9 cellular contexts compared by ENCODE assay signal in genomic region chr17:8185580-8186445, GRCh38. TPM values are rescaled to one million over a fixed set of nuclear protein-coding genes. Genes with fewer than 3 reads are reported as not detected.
A peak's percentile ranks its signal among the peaks of the same experiment; 100 is the strongest.
DNase-seq lines count a peak whose midpoint lies in the region; ATAC-seq and TF ChIP-seq lines count a peak whose summit lies in the region.
"Had no signal": no experiment of that assay in that cellular context is flagged by ENCODE, and none has a peak within 500 bp of the region (broad histone marks: within the 10 kb centered on the region; RNA-seq: fewer than 3 reads in every experiment).

No MANE protein-coding gene starts in this region.

- ATAC-seq in HG03135 (IDR thresholded peaks at IDR 0.05; ENCODE audit: unreplicated experiment) (peak; percentile 21), GM18861 (IDR thresholded peaks at IDR 0.05; ENCODE audit: unreplicated experiment) (no peak)

- H3K79me2 ChIP-seq in OCI-LY7 (ENCODE audit: insufficient read depth, low read depth, low read length), result peaks cover 11% of the 10 kb centered on the region; the same call in 1 of the 2 replicates

- TF ChIP-seq POLR2A in esophagus squamous epithelium (IDR thresholded peaks at IDR 0.05), result no peak

- peaks cover 26% of the 10 kb centered on the region for H3K36me3 Mint-ChIP-seq in Calu3 (ENCODE audit: insufficient read depth, unreplicated experiment)
- H3K36me3 Mint-ChIP-seq: activated naive CD8-positive, alpha-beta T cell had no signal

- BruUV-seq in Calu3 (replicated peaks; lab: Mats Ljungman, UMichigan) (no TSS peak), OCI-LY7 (replicated peaks; lab: Mats Ljungman, UMichigan) (no TSS peak)

- H2AFZ ChIP-seq in OCI-LY7 (ENCODE audit: low read length), result peak overlapping the region; percentile 75; the same call in 1 of the 2 replicates

- H4K20me1 ChIP-seq in OCI-LY7 (ENCODE audit: insufficient read depth, low read length), result peaks cover 6% of the 10 kb centered on the region; the same call in 1 of the 2 replicates

- H3K27me3 ChIP-seq in esophagus squamous epithelium (no peaks in the 10 kb centered on the region), muscle layer of duodenum (ENCODE audit: low read depth, low read length) (no peaks in the 10 kb centered on the region)

- POLR2A ChIA-PET in OCI-LY7 (lab: Charles Lee), result interaction anchor here (0.6 to 1.4 kb wide), 3 partner anchors 12 to 29 kb away, joined by 4 to 6 read pairs (median 4); no protein-coding TSS in a partner anchor

- TF ChIP-seq CTCF in Calu3 (IDR thresholded peaks at IDR 0.05; ENCODE audit: unreplicated experiment) (no peak), OCI-LY7 (conservative IDR thresholded peaks at IDR 0.05; ENCODE audit: low read length) (no peak), esophagus squamous epithelium (IDR thresholded peaks at IDR 0.05) (no peak)

- H3K4me3 ChIP-seq in OCI-LY7 (ENCODE audit: low read depth, low read length, poor library complexity, severe bottlenecking), result peak overlapping the region; percentile 83
- peak overlapping the region; percentile 56 to 97 (median 86) for H3K4me3 ChIP-seq in esophagus squamous epithelium
- peak overlapping the region; percentile 92 to 95 for H3K4me3 ChIP-seq in muscle layer of duodenum (ENCODE audit: low read depth in 1 of 2, low read length in 2 of 2)

- peaks cover 7% of the 10 kb centered on the region for H3K4me1 Mint-ChIP-seq in Calu3 (ENCODE audit: low read depth, unreplicated experiment)

- intact Hi-C loops in Calu3 (cut with micrococcal nuclease; ENCODE audit: unreplicated experiment), result loop anchor here (2.0 to 5.0 kb wide), 2 partner anchors 35 to 49 kb away; no protein-coding TSS in a partner anchor
- intact Hi-C loops in OCI-LY7 (cut with micrococcal nuclease; ENCODE audit: unreplicated experiment), result loop anchor here (1.0 kb wide), 1 partner anchor 114 kb away; no protein-coding TSS in a partner anchor
- intact Hi-C loops in esophagus squamous epithelium (cut with DNase I), result no loop called here

- H3K27ac ChIP-seq in OCI-LY7 (ENCODE audit: low read depth, low read length, poor library complexity, severe bottlenecking) (peak overlapping the region; percentile 92), esophagus squamous epithelium (peak overlapping the region; percentile 96 to 99 (median 98)), muscle layer of duodenum (ENCODE audit: low read length) (peak overlapping the region; percentile 79)

- no peaks in the 10 kb centered on the region for H3K9me2 ChIP-seq in OCI-LY7 (ENCODE audit: insufficient read depth, low read length)

- H3K4me3 Mint-ChIP-seq in Calu3 (ENCODE audit: low read depth, unreplicated experiment), result no peak overlapping the region
- H3K4me3 Mint-ChIP-seq: activated naive CD8-positive, alpha-beta T cell had no signal

- H3K9me3 Mint-ChIP-seq in Calu3 (ENCODE audit: low read depth, unreplicated experiment), result no peaks in the 10 kb centered on the region

- DNase-seq in Calu3, result peak; percentile 86
- DNase-seq in OCI-LY7 (ENCODE audit: low spot score), result peak; percentile 80
- peak; percentile 90 for DNase-seq in activated T-cell treated with anti-CD3 and anti-CD28 coated beads for 48 hours (ENCODE audit: low read depth)
- no peak for DNase-seq in esophagus squamous epithelium (lab: John Stamatoyannopoulos, UW)
- DNase-seq in stimulated activated CD8-positive, alpha-beta memory T cell treated with anti-CD3 and anti-CD28 coated beads, Interleukin-7, amount 100 ng/mL, for 1 hour (ENCODE audit: low read depth in 2 of 2), result peak; percentile 90

- peaks cover 20% of the 10 kb centered on the region for H3K4me1 ChIP-seq in OCI-LY7 (ENCODE audit: insufficient read depth, low read length, poor library complexity, severe bottlenecking)
- H3K4me1 ChIP-seq in esophagus squamous epithelium, result peaks cover 9 to 51% (median 19%) of the 10 kb centered on the region in 3 donors
- H3K4me1 ChIP-seq in muscle layer of duodenum (ENCODE audit: control insufficient read depth in 1 of 2, insufficient read depth in 2 of 2, low read length in 2 of 2), result peaks cover 22 to 24% of the 10 kb centered on the region in 2 donors

- H3K27me3 Mint-ChIP-seq in Calu3 (ENCODE audit: unreplicated experiment), result peaks cover 7% of the 10 kb centered on the region
- H3K27me3 Mint-ChIP-seq: activated naive CD8-positive, alpha-beta T cell had no signal

- CTCF ChIA-PET in Calu3 (lab: Charles Lee), result interaction anchor here (0.6 to 1.8 kb wide), 3 partner anchors 53 to 67 kb away, joined by 3 to 5 read pairs (median 5); no protein-coding TSS in a partner anchor
- CTCF ChIA-PET in OCI-LY7 (lab: Charles Lee; ENCODE audit: unreplicated experiment), result interaction anchor here (0.6 kb wide), 1 partner anchor 24 kb away, joined by 3 read pairs; the partner anchor contains the start of gene AURKB

- H3K9me3 ChIP-seq in OCI-LY7 (ENCODE audit: low read length), result no peaks in the 10 kb centered on the region
- no peaks in the 10 kb centered on the region for H3K9me3 ChIP-seq in esophagus squamous epithelium
- H3K9me3 ChIP-seq in muscle layer of duodenum (ENCODE audit: control insufficient read depth in 1 of 2, low read length in 2 of 2), result no peaks in the 10 kb centered on the region

- no peak overlapping the region for H3K27ac Mint-ChIP-seq in Calu3 (ENCODE audit: unreplicated experiment)
- H3K27ac Mint-ChIP-seq: activated naive CD8-positive, alpha-beta T cell had no signal

- H3K36me3 ChIP-seq in OCI-LY7 (ENCODE audit: insufficient read depth, low read length) (no peaks in the 10 kb centered on the region), esophagus squamous epithelium (no peaks in the 10 kb centered on the region), muscle layer of duodenum (ENCODE audit: control insufficient read depth in 1 of 2, insufficient read depth in 2 of 2, low read length in 2 of 2) (no peaks in the 10 kb centered on the region)

- WGBS in esophagus squamous epithelium, 2 donors, result 0 to 1% methylated on average over 17 to 28 of the region's 44 CpGs

- peak overlapping the region; percentile 91 for H3K4me2 ChIP-seq in OCI-LY7 (ENCODE audit: low read length)

RNA-seq across cellular contexts. Expression of gene BORCS6, which starts 4.2 kb away (rescaled TPM):
- total RNA-seq in Calu3 (2022) (3.7 and 3.9 TPM in 2 replicates), OCI-LY7 (2022) (12.0 and 12.7 TPM in 2 replicates), esophagus squamous epithelium (10 to 100 TPM in 3 of 4 donors, 1 to 10 TPM in 1; 8.8 to 16.5 (median 13.4) TPM)
- 13.9 and 14.3 TPM in 2 replicates for total RNA-seq in OCI-LY7 (2014; rRNA removed; shearing (Covaris generic))

RNA-seq across cellular contexts. Expression of gene TMEM107, which starts 9.6 kb away (rescaled TPM):
- total RNA-seq in Calu3 (2022) (12.2 and 13.5 TPM in 2 replicates), OCI-LY7 (2022) (43.9 and 45.4 TPM in 2 replicates), esophagus squamous epithelium (10 to 100 TPM; 12.7 to 21.7 (median 15.5) TPM)
- total RNA-seq in OCI-LY7 (2014; rRNA removed; shearing (Covaris generic)), result 34.6 and 57.0 TPM in 2 replicates

RNA-seq across cellular contexts. Expression of gene VAMP2, which starts 23.1 kb away (rescaled TPM):
- total RNA-seq in Calu3 (2022) (18.1 and 22.1 TPM in 2 replicates), OCI-LY7 (2022) (40.9 and 45.1 TPM in 2 replicates), esophagus squamous epithelium (10 to 100 TPM in 3 of 4 donors, 1 to 10 TPM in 1; 6.2 to 20.4 (median 12.0) TPM)
- total RNA-seq in OCI-LY7 (2014; rRNA removed; shearing (Covaris generic)), result 10.4 and 21.2 TPM in 2 replicates

RNA-seq across cellular contexts. Expression of gene AURKB, which starts 24.6 kb away (rescaled TPM):
- total RNA-seq in Calu3 (2022) (66.8 and 78.9 TPM in 2 replicates), OCI-LY7 (2022) (310 and 323 TPM in 2 replicates), esophagus squamous epithelium (10 to 100 TPM; 11.2 to 43.7 (median 20.3) TPM)
- total RNA-seq in OCI-LY7 (2014; rRNA removed; shearing (Covaris generic)), result 248 and 283 TPM in 2 replicates

RNA-seq across cellular contexts. Expression of gene PER1, which starts 33.6 kb away (rescaled TPM):
- total RNA-seq in Calu3 (2022) (16.1 and 17.0 TPM in 2 replicates), OCI-LY7 (2022) (38.0 and 48.0 TPM in 2 replicates), esophagus squamous epithelium (10 to 100 TPM; 33.6 to 95.0 (median 56.3) TPM)
- 13.9 and 15.4 TPM in 2 replicates for total RNA-seq in OCI-LY7 (2014; rRNA removed; shearing (Covaris generic))
